In the genomic region with DNA sequence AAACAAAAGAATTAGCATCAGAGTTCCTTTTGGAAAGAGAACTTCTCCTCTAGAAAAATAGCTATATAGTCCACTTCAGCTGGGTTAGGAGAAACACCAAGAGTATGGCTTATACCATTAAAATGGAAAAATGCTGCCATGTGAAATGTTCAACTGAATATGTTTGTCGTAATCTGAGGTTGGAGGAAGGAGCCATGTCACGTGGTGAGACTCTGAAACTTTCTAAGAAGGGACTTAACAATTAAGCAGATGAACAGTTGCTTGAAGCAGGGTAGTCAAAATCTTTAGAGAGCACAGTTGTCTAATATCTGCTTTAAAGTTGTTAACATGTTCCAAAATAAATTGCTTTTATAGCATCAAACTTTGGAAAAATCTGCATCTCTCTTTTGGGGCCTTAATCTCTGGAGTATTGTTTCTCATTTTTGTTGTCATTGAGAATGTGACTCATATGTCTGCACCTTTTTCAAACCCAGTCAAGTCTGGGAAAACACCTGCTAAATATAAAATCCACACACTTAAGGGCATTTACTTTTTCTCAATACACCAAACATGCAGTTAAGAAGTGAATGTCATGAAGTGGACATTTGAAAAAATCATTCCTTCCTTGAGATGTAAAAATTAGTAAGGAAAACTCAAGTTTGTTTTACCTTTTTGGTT, we compare ENCODE assay signal across 23 cellular contexts.
"Had no signal": no experiment of that assay in that cellular context is flagged by ENCODE, and none has a peak within 500 bp of the region (broad histone marks: within the 10 kb centered on the region; RNA-seq: fewer than 3 reads in every experiment).

No MANE protein-coding gene starts in this region.

- H3K9ac ChIP-seq: neural progenitor cell, parathyroid adenoma had no signal

- H3K9me3 ChIP-seq: esophagus squamous epithelium, left lung, spleen, testis, tibial artery had no signal

- H3K4me2 ChIP-seq: neural progenitor cell had no signal

- H2AFZ ChIP-seq: neural progenitor cell, parathyroid adenoma had no signal

- H3K27me3 ChIP-seq: esophagus squamous epithelium, left lung, neural progenitor cell, spleen, testis, tibial artery had no signal

- DNase-seq: cortex of kidney; effector memory CD8-positive, alpha-beta T cell; erythroblast; esophagus squamous epithelium; left cardiac atrium; left lung; mammary epithelial cell; mesendoderm; midbrain; naive thymus-derived CD4-positive, alpha-beta T cell; right cardiac atrium; spleen; stimulated activated CD4-positive, alpha-beta T cell treated with anti-CD3 and anti-CD28 coated beads, Interleukin-4, amount 100 ng/mL, for 4 hours; stimulated activated naive CD8-positive, alpha-beta T cell treated with anti-CD3 and anti-CD28 coated beads, Interleukin-15, Interleukin-2, amounts not matched to agents 100 U/mL and 50 U/mL, for 24 hours; substantia nigra; testis; tibial artery had no signal

- H3K4me3 ChIP-seq: esophagus squamous epithelium, left lung, neural progenitor cell, skin epidermis, spleen, testis, tibial artery had no signal

- H3K79me2 ChIP-seq: parathyroid adenoma had no signal

- H3K4me1 ChIP-seq: esophagus squamous epithelium, left lung, neural progenitor cell, parathyroid adenoma, spleen, testis, tibial artery had no signal

- FAIRE-seq: endometrium, frontal cortex had no signal

- H3K36me3 ChIP-seq: esophagus squamous epithelium, left lung, neural progenitor cell, spleen, tibial artery had no signal

- H3K27ac ChIP-seq: esophagus squamous epithelium, left lung, neural progenitor cell, parathyroid adenoma, skin epidermis, spleen, testis, tibial artery had no signal

- ATAC-seq: effector memory CD8-positive, alpha-beta T cell; left cardiac atrium; left lung; naive thymus-derived CD4-positive, alpha-beta T cell; right cardiac atrium; stimulated activated memory B cell treated with anti-CD40 and anti-IgM and Interleukin-4, amounts not matched to agents 10 μg/mL and 1 μg/mL and 100 μg/mL, for 72 hours; stimulated activated naive CD8-positive, alpha-beta T cell treated with anti-CD3 and anti-CD28 coated beads, Interleukin-15, Interleukin-2, amounts not matched to agents 100 U/mL and 50 U/mL, for 24 hours had no signal
